ENCODE assay signal across 19 cellular contexts in genomic region chr1:22533244-22533643, GRCh38. TPM values are rescaled to one million over a fixed set of nuclear protein-coding genes. Genes with fewer than 3 reads are reported as not detected.
"Had no signal": no experiment of that assay in that cellular context is flagged by ENCODE, and none has a peak within 500 bp of the region (broad histone marks: within the 10 kb centered on the region; RNA-seq: fewer than 3 reads in every experiment).

No MANE protein-coding gene starts in this region.

- H3K4me3 ChIP-seq: gastroesophageal sphincter, ovary, thyroid gland, uterus had no signal

- ATAC-seq: effector memory CD8-positive, alpha-beta T cell; gastroesophageal sphincter had no signal

- H3K36me3 Mint-ChIP-seq: brain had no signal

- H3K4me3 Mint-ChIP-seq: activated naive CD4-positive, alpha-beta T cell treated with anti-CD3 and anti-CD28 coated beads, Interleukin-2, amount 50 U/mL, for 24 hours; brain; central memory CD8-positive, alpha-beta T cell; effector memory CD8-positive, alpha-beta T cell; nephron progenitor cell had no signal

- H3K27me3 ChIP-seq: gastroesophageal sphincter, ovary, thyroid gland, uterus had no signal

- H3K36me3 ChIP-seq: gastroesophageal sphincter, ovary, thyroid gland, uterus had no signal

- H3K9me3 Mint-ChIP-seq: activated naive CD4-positive, alpha-beta T cell treated with anti-CD3 and anti-CD28 coated beads, Interleukin-2, amount 50 U/mL, for 24 hours; brain; central memory CD8-positive, alpha-beta T cell; effector memory CD8-positive, alpha-beta T cell; nephron progenitor cell had no signal

- H3K9me3 ChIP-seq: gastroesophageal sphincter, ovary, thyroid gland, uterus had no signal

- H3K27me3 Mint-ChIP-seq: activated naive CD4-positive, alpha-beta T cell treated with anti-CD3 and anti-CD28 coated beads, Interleukin-2, amount 50 U/mL, for 24 hours; brain; central memory CD8-positive, alpha-beta T cell; effector memory CD8-positive, alpha-beta T cell had no signal

- DNase-seq: activated CD4-positive, alpha-beta T cell treated with anti-CD3 and anti-CD28 coated beads, Interleukin-2, amount 50 U/mL, for 1 hour; activated CD4-positive, CD25-positive, alpha-beta regulatory T cell; activated T-cell treated with anti-CD3 and anti-CD28 coated beads, Interleukin-2, amount 50 U/mL, for 1 hour; amniotic stem cell; cortex of kidney; effector memory CD8-positive, alpha-beta T cell; kidney; mesendoderm; nephron progenitor cell; retina; small intestine; thyroid gland; uterus had no signal

- H3K27ac Mint-ChIP-seq: activated naive CD4-positive, alpha-beta T cell treated with anti-CD3 and anti-CD28 coated beads, Interleukin-2, amount 50 U/mL, for 24 hours; effector memory CD8-positive, alpha-beta T cell; nephron progenitor cell had no signal

RNA-seq across cellular contexts. Expression of gene EPHA8, which starts 30.0 kb away (rescaled TPM):
- polyA plus RNA-seq: liver had no signal
